In genomic region chr19:48868196-48868886, GRCh38 we compare ENCODE assay signal across 1 cellular context.
A peak's percentile ranks its signal among the peaks of the same experiment; 100 is the strongest.
TF ChIP-seq lines count a peak whose summit lies in the region.

TSS of gene PLEKHA4 (minus strand) at chr19:48868617. CDS start at chr19:48867620, 997 bp downstream.

TF ChIP-seq in HepG2, 621 proteins besides CTCF, POLR2A, EP300 and RAD21 (continues in another document):
- TF ChIP-seq NFAT5 (CRISPR knock-in tag; IDR thresholded peaks at IDR 0.05) = no peak
- peak; percentile 29; the same call in 1 of the 2 replicates for TF ChIP-seq ZNF230 (CRISPR knock-in tag; IDR thresholded peaks at IDR 0.05)
- no peak for TF ChIP-seq MTF2 (CRISPR knock-in tag; IDR thresholded peaks at IDR 0.05; ENCODE audit: borderline replicate concordance)
- TF ChIP-seq ZBTB7B (CRISPR knock-in tag; IDR thresholded peaks at IDR 0.05) = peak; percentile 82
- no peak for TF ChIP-seq TARDBP (CRISPR knock-in tag; IDR thresholded peaks at IDR 0.05)
- TF ChIP-seq ZNF775 (CRISPR knock-in tag; IDR thresholded peaks at IDR 0.05; ENCODE audit: borderline replicate concordance) = peak; percentile 82; the same call in 1 of the 2 replicates
- TF ChIP-seq SP4 (CRISPR knock-in tag; IDR thresholded peaks at IDR 0.05) = 0 out of 2 replicates have a peak, but pooled peaks have one; percentile 40
- no peak for TF ChIP-seq ZFP37 (CRISPR knock-in tag; IDR thresholded peaks at IDR 0.05; ENCODE audit: borderline replicate concordance)
- no peak for TF ChIP-seq KDM6A (CRISPR knock-in tag; IDR thresholded peaks at IDR 0.05; ENCODE audit: low read depth)
- peak; percentile 39; the same call in 1 of the 2 replicates for TF ChIP-seq ZBTB10 (CRISPR knock-in tag; IDR thresholded peaks at IDR 0.05; ENCODE audit: borderline replicate concordance)
- TF ChIP-seq ZNF18 (CRISPR knock-in tag; IDR thresholded peaks at IDR 0.05; ENCODE audit: insufficient replicate concordance) = no peak
- peak; percentile 51 for TF ChIP-seq SRSF1 (optimal IDR thresholded peaks at IDR 0.05; ENCODE audit: low read depth, low read length)
- no peak for TF ChIP-seq ZNF138 (CRISPR knock-in tag; IDR thresholded peaks at IDR 0.05; ENCODE audit: low read depth)
- no peak for TF ChIP-seq ZKSCAN1 (IDR thresholded peaks at IDR 0.05; ENCODE audit: low read length)
- TF ChIP-seq JUN (CRISPR knock-in tag; IDR thresholded peaks at IDR 0.05) = no peak
- peak; percentile 36; the same call in 1 of the 2 replicates for TF ChIP-seq TFAP4 (IDR thresholded peaks at IDR 0.05; ENCODE audit: borderline replicate concordance, low read depth)
- TF ChIP-seq FOXM1 (CRISPR knock-in tag; IDR thresholded peaks at IDR 0.05) = no peak
- TF ChIP-seq ZNF678 (CRISPR knock-in tag; IDR thresholded peaks at IDR 0.05) = 0 out of 2 replicates have a peak, but pooled peaks have one; percentile 63
- TF ChIP-seq ZFP1 (CRISPR knock-in tag; IDR thresholded peaks at IDR 0.05) = no peak
- peak; percentile 84 for TF ChIP-seq ZNF605 (CRISPR knock-in tag; IDR thresholded peaks at IDR 0.05)
- no peak for TF ChIP-seq ATAD3A (CRISPR knock-in tag; IDR thresholded peaks at IDR 0.05)
- peak; percentile 46 for TF ChIP-seq POLR2AphosphoS5 (IDR thresholded peaks at IDR 0.05; ENCODE audit: low read depth, low read length)
- no peak for TF ChIP-seq ZNF160 (CRISPR knock-in tag; IDR thresholded peaks at IDR 0.05)
- TF ChIP-seq RXRB (CRISPR knock-in tag; IDR thresholded peaks at IDR 0.05; ENCODE audit: borderline replicate concordance) = 0 out of 2 replicates have a peak, but pooled peaks have one; percentile 22
- TF ChIP-seq ZNF687 (CRISPR knock-in tag; IDR thresholded peaks at IDR 0.05) = peak; percentile 55
- TF ChIP-seq ZNF501 (CRISPR knock-in tag; IDR thresholded peaks at IDR 0.05) = peak; percentile 73
- peak; percentile 60; the same call in 1 of the 2 replicates for TF ChIP-seq MTA1 (CRISPR knock-in tag; IDR thresholded peaks at IDR 0.05; ENCODE audit: borderline replicate concordance)
- TF ChIP-seq PPARG (CRISPR knock-in tag; conservative IDR thresholded peaks at IDR 0.05) = peak; percentile 27; the same call in 1 of the 2 replicates
- TF ChIP-seq ZNF318 (CRISPR knock-in tag; IDR thresholded peaks at IDR 0.05) = no peak
- TF ChIP-seq ZNF563 (CRISPR knock-in tag; IDR thresholded peaks at IDR 0.05) = no peak
- 0 out of 2 replicates have a peak, but pooled peaks have one; percentile 25 for TF ChIP-seq SMAD3 (CRISPR knock-in tag; IDR thresholded peaks at IDR 0.05)
- TF ChIP-seq ZFP36L2 (CRISPR knock-in tag; IDR thresholded peaks at IDR 0.05) = no peak
